1 cellular context compared by ENCODE assay signal in genomic region chr11:126432525-126432924, GRCh38.
TF ChIP-seq lines count a peak whose summit lies in the region.

No MANE protein-coding gene starts in this region.

TF ChIP-seq in IMR-90, 13 proteins besides CTCF, POLR2A, EP300 and RAD21:
- no peak for TF ChIP-seq NFE2L2 (IDR thresholded peaks at IDR 0.05; ENCODE audit: low read depth, low read length)
- TF ChIP-seq RFX5 (IDR thresholded peaks at IDR 0.05; ENCODE audit: low read depth, low read length) = no peak
- TF ChIP-seq CEBPB (IDR thresholded peaks at IDR 0.05; ENCODE audit: low read depth, low read length) = no peak
- TF ChIP-seq ELK1 (IDR thresholded peaks at IDR 0.05; ENCODE audit: borderline replicate concordance, low read depth, low read length) = no peak
- TF ChIP-seq SMC3 (IDR thresholded peaks at IDR 0.05; ENCODE audit: low read depth, low read length) = no peak
- no peak for TF ChIP-seq MAFK (IDR thresholded peaks at IDR 0.05; ENCODE audit: low read depth, low read length)
- TF ChIP-seq MAZ (IDR thresholded peaks at IDR 0.05; ENCODE audit: borderline replicate concordance, low read depth, low read length) = no peak
- no peak for TF ChIP-seq CHD1 (IDR thresholded peaks at IDR 0.05; ENCODE audit: low read depth, low read length)
- TF ChIP-seq BHLHE40 (IDR thresholded peaks at IDR 0.05; ENCODE audit: low read depth, low read length) = no peak
- TF ChIP-seq RCOR1 (IDR thresholded peaks at IDR 0.05; ENCODE audit: insufficient replicate concordance, low read length) = no peak
- TF ChIP-seq MXI1 (IDR thresholded peaks at IDR 0.05; ENCODE audit: borderline replicate concordance, low read depth, low read length) = no peak
- TF ChIP-seq FOS (IDR thresholded peaks at IDR 0.05; ENCODE audit: low read depth, low read length) = no peak
- TF ChIP-seq USF2 (IDR thresholded peaks at IDR 0.05; ENCODE audit: low read depth, low read length) = no peak
